ENCODE assay signal across 12 cellular contexts in genomic region chr20:34549291-34549928, GRCh38. TPM values are rescaled to one million over a fixed set of nuclear protein-coding genes. Genes with fewer than 3 reads are reported as not detected.
DNase-seq lines count a peak whose midpoint lies in the region; ATAC-seq and TF ChIP-seq lines count a peak whose summit lies in the region.
"Had no signal": no experiment of that assay in that cellular context is flagged by ENCODE, and none has a peak within 500 bp of the region (broad histone marks: within the 10 kb centered on the region; RNA-seq: fewer than 3 reads in every experiment).

No MANE protein-coding gene starts in this region.

- H3K9me3 ChIP-seq in right atrium auricular region (no peaks in the 10 kb centered on the region), PC-3 (ENCODE audit: low read length) (no peaks in the 10 kb centered on the region), upper lobe of right lung (no peaks in the 10 kb centered on the region)
- H3K9me3 ChIP-seq: SJSA1 had no signal

- POLR2A ChIA-PET in PC-3 (lab: Charles Lee; ENCODE audit: unreplicated experiment) = no interaction called here

- H3K4me3 ChIP-seq in right atrium auricular region (no peak overlapping the region), PC-3 (ENCODE audit: low read length) (no peak overlapping the region), upper lobe of right lung (no peak overlapping the region)
- H3K4me3 ChIP-seq: SJSA1 had no signal

- H3K36me3 ChIP-seq in right atrium auricular region = no peaks in the 10 kb centered on the region
- H3K36me3 ChIP-seq in PC-3 (ENCODE audit: low read depth, low read length) = no peaks in the 10 kb centered on the region
- no peaks in the 10 kb centered on the region for H3K36me3 ChIP-seq in upper lobe of right lung
- H3K36me3 ChIP-seq: SJSA1 had no signal

- H3K4me1 ChIP-seq in right atrium auricular region = no peaks in the 10 kb centered on the region
- H3K4me1 ChIP-seq in PC-3 (ENCODE audit: insufficient read depth, low read length) = peaks cover 10% of the 10 kb centered on the region; the same call in 1 of the 2 replicates
- H3K4me1 ChIP-seq in upper lobe of right lung = no peaks in the 10 kb centered on the region

- BruUV-seq in PC-3 (replicated peaks; lab: Mats Ljungman, UMichigan) = no TSS peak

- ATAC-seq in Right ventricle myocardium superior (ENCODE audit: poor library complexity) (no peak), PC-3 (peak; percentile 20; the same call in 1 of the 2 replicates), upper lobe of right lung (peak; percentile 49), GM18511 (IDR thresholded peaks at IDR 0.05; ENCODE audit: unreplicated experiment) (no peak)
- ATAC-seq in activated T-cell treated with anti-CD3 and anti-CD28 coated beads, Interleukin-2, amount 50 U/mL, for 4 hours = no peak

- CTCF ChIA-PET in PC-3 (lab: Charles Lee) = no interaction called here

- H3K4me3 Mint-ChIP-seq in activated T-cell treated with anti-CD3 and anti-CD28 coated beads, Interleukin-2, amount 50 U/mL, for 4 hours = no peak overlapping the region

- no peak overlapping the region for H3K9ac ChIP-seq in PC-3 (ENCODE audit: low read length)
- H3K9ac ChIP-seq: KMS-11 had no signal

- no peaks in the 10 kb centered on the region for H3K27me3 Mint-ChIP-seq in activated T-cell treated with anti-CD3 and anti-CD28 coated beads, Interleukin-2, amount 50 U/mL, for 4 hours (ENCODE audit: low read depth)

- H4K20me1 ChIP-seq in PC-3 (ENCODE audit: low read length) = no peaks in the 10 kb centered on the region

- no peaks in the 10 kb centered on the region for H3K9me3 Mint-ChIP-seq in activated T-cell treated with anti-CD3 and anti-CD28 coated beads, Interleukin-2, amount 50 U/mL, for 4 hours

- no peaks in the 10 kb centered on the region for H3K9me2 ChIP-seq in PC-3 (replicated peaks; ENCODE audit: low read length)

- intact Hi-C loops in Right ventricle myocardium superior (cut with DNase I) (no loop called here), PC-3 (cut with micrococcal nuclease) (no loop called here), upper lobe of right lung (cut with DNase I) (no loop called here)

- H3K27ac ChIP-seq in right atrium auricular region (no peak overlapping the region), PC-3 (ENCODE audit: low read length) (no peak overlapping the region), upper lobe of right lung (no peak overlapping the region)
- H3K27ac ChIP-seq: epithelial cell of prostate, KMS-11, SJSA1 had no signal

- no peak overlapping the region for H2AFZ ChIP-seq in PC-3 (ENCODE audit: low read length)

- DNase-seq in Right ventricle myocardium superior (peak; percentile 4), right atrium auricular region (ENCODE audit: low spot score) (no peak), PC-3 (peak; percentile 39), iPS DF 19.7 (ENCODE audit: low read depth, low spot score) (peak; percentile 67), upper lobe of right lung (no peak)
- DNase-seq in activated T-cell treated with anti-CD3 and anti-CD28 coated beads, Interleukin-2, amount 50 U/mL, for 4 hours = no peak
- DNase-seq in stimulated activated CD4-positive, alpha-beta T cell treated with anti-CD3 and anti-CD28 coated beads, Interleukin-15, amount 100 ng/mL, for 24 hours = no peak

- no peak for TF ChIP-seq CTCF in right atrium auricular region (IDR thresholded peaks at IDR 0.05)
- TF ChIP-seq CTCF in PC-3 (conservative IDR thresholded peaks at IDR 0.05; ENCODE audit: low read depth, low read length) = no peak
- TF ChIP-seq CTCF in upper lobe of right lung (IDR thresholded peaks at IDR 0.05) = no peak

- no peaks in the 10 kb centered on the region for H3K27me3 ChIP-seq in right atrium auricular region
- no peaks in the 10 kb centered on the region for H3K27me3 ChIP-seq in PC-3 (ENCODE audit: low read length)
- H3K27me3 ChIP-seq in upper lobe of right lung = no peaks in the 10 kb centered on the region
- H3K27me3 ChIP-seq: SJSA1 had no signal

- H3F3A ChIP-seq in PC-3 (ENCODE audit: low read length, unreplicated experiment) = no peaks in the 10 kb centered on the region

- no peak overlapping the region for H3K4me2 ChIP-seq in PC-3 (ENCODE audit: low read length)
- H3K4me2 ChIP-seq: KMS-11 had no signal

- no peaks in the 10 kb centered on the region for H3K79me2 ChIP-seq in PC-3 (ENCODE audit: low read length)

- peaks cover 5% of the 10 kb centered on the region for H3K4me1 Mint-ChIP-seq in activated T-cell treated with anti-CD3 and anti-CD28 coated beads, Interleukin-2, amount 50 U/mL, for 4 hours (ENCODE audit: low read depth)

- H3K36me3 Mint-ChIP-seq in activated T-cell treated with anti-CD3 and anti-CD28 coated beads, Interleukin-2, amount 50 U/mL, for 4 hours (ENCODE audit: insufficient read depth) = no peaks in the 10 kb centered on the region
- H3K36me3 Mint-ChIP-seq: CD14-positive monocyte had no signal

RNA-seq across cellular contexts. Expression of gene MAP1LC3A, which starts 9.1 kb away (rescaled TPM):
- total RNA-seq in Right ventricle myocardium superior (107 TPM), right atrium auricular region (100 to 1,000 TPM; 111 to 120 TPM), PC-3 (2014; rRNA removed) (0.22 and 2.7 TPM in 2 replicates), upper lobe of right lung (45.9 TPM)
- total RNA-seq in activated T-cell treated with anti-CD3 and anti-CD28 coated beads, Interleukin-2, amount 50 U/mL, for 4 hours = 1 to 10 TPM in 2 of 3 donors, under 1 TPM in 1; 0.55 to 1.3 (median 1.2) TPM

RNA-seq across cellular contexts. Expression of gene DYNLRB1, which starts 33.2 kb away (rescaled TPM):
- total RNA-seq in Right ventricle myocardium superior (148 TPM), right atrium auricular region (100 to 1,000 TPM; 189 to 252 TPM), PC-3 (2014; rRNA removed) (153 and 177 TPM in 2 replicates), upper lobe of right lung (146 TPM)
- 100 to 1,000 TPM; 103 to 116 (median 112) TPM for total RNA-seq in activated T-cell treated with anti-CD3 and anti-CD28 coated beads, Interleukin-2, amount 50 U/mL, for 4 hours

Comparison
In these comparisons a context has a peak if more than half of its experiments do, and no peak if none do; other contexts are left out.
1. DNase-seq: peak in Right ventricle myocardium superior (single experiment), PC-3 (single experiment) and iPS DF 19.7 (single experiment); none in right atrium auricular region (single experiment), upper lobe of right lung (single experiment), activated T-cell treated with anti-CD3 and anti-CD28 coated beads, Interleukin-2, amount 50 U/mL, for 4 hours (single experiment) and stimulated activated CD4-positive, alpha-beta T cell treated with anti-CD3 and anti-CD28 coated beads, Interleukin-15, amount 100 ng/mL, for 24 hours (single experiment).
2. ATAC-seq: peak in PC-3 (single experiment) and upper lobe of right lung (single experiment); none in Right ventricle myocardium superior (single experiment), GM18511 (single experiment) and activated T-cell treated with anti-CD3 and anti-CD28 coated beads, Interleukin-2, amount 50 U/mL, for 4 hours (0 of 2).
3. RNA of gene MAP1LC3A, which starts 9.1 kb away (total RNA-seq): 111 to 120 TPM in right atrium auricular region, 107 TPM in Right ventricle myocardium superior (single experiment) and 45.9 TPM in upper lobe of right lung (single experiment); 0.55 to 1.3 TPM in activated T-cell treated with anti-CD3 and anti-CD28 coated beads, Interleukin-2, amount 50 U/mL, for 4 hours and 0.22 to 2.7 TPM in PC-3; every median in the first group is over 10 times any median in the second.